In the genomic region with DNA sequence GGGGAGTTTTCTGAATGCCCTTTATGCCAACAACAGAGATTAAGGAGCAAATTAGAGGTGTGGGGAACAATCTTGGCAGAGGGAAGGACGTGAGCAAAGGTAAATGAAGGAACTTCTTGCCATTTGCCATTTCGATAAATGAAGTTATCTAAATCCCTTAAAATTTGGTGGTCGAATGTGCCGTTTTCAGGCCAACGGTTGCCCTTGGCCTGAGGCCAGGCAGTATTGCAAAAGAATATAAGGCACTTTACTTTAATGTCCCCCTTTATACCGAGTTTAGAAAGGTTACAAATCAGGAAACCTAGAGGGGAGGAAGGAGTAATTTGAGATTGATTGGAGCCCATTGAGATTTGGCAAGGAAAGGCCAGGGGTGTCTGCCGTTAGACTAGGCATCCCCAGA, we compare ENCODE assay signal across 19 cellular contexts. TPM values are rescaled to one million over a fixed set of nuclear protein-coding genes. Genes with fewer than 3 reads are reported as not detected.
A peak's percentile ranks its signal among the peaks of the same experiment; 100 is the strongest.
DNase-seq lines count a peak whose midpoint lies in the region; ATAC-seq and TF ChIP-seq lines count a peak whose summit lies in the region.
"Had no signal": no experiment of that assay in that cellular context is flagged by ENCODE, and none has a peak within 500 bp of the region (broad histone marks: within the 10 kb centered on the region; RNA-seq: fewer than 3 reads in every experiment).

No MANE protein-coding gene starts in this region.

- peaks cover 21% of the 10 kb centered on the region for H3K27me3 Mint-ChIP-seq in dendritic cell treated with granulocyte-macrophage colony-stimulating factor and Interleukin-4, amounts not matched to agents 40 ng/mL and 50 ng/mL, for 4 days
- H3K27me3 Mint-ChIP-seq in nephron progenitor cell (ENCODE audit: low read depth, poor library complexity): peaks cover 6% of the 10 kb centered on the region
- H3K27me3 Mint-ChIP-seq in CD4-positive, alpha-beta memory T cell: peaks cover 0 to 1% of the 10 kb centered on the region in 2 donors
- H3K27me3 Mint-ChIP-seq in osteocyte (ENCODE audit: unreplicated experiment): peaks cover 3% of the 10 kb centered on the region

- H3K4me1 ChIP-seq in right cardiac atrium (ENCODE audit: control insufficient read depth, insufficient read depth, low read length): peaks cover 2% of the 10 kb centered on the region
- peaks cover 20% of the 10 kb centered on the region for H3K4me1 ChIP-seq in CD4-positive, alpha-beta memory T cell (ENCODE audit: insufficient read depth, low read length)

- ATAC-seq in right cardiac atrium (no peak), left ventricle myocardium superior (no peak), GM18505 (IDR thresholded peaks at IDR 0.05; ENCODE audit: unreplicated experiment) (no peak)
- ATAC-seq: PC-3 had no signal

- WGBS in right cardiac atrium: 62% methylated on average over 7 of the region's 7 CpGs

- DNase-seq in right cardiac atrium (peak in 2 of 3 donors; percentile 35 to 65), left ventricle myocardium superior (no peak), nephron progenitor cell (no peak), dedifferentiated amniotic fluid mesenchymal stem cell (ENCODE audit: extremely low spot score) (no peak), osteocyte (ENCODE audit: extremely low spot score, unreplicated experiment) (no peak)
- DNase-seq in CD4-positive, alpha-beta memory T cell: no peak
- DNase-seq: 8988T, DMS79, H9, NCI-H1105, NCI-H2081, NCI-H446 treated with DMSO at 0.1 percent for 48 hours, NCI-H69, PC-3, RPMI8226, SHP77 treated with DMSO at 0.1 percent for 48 hours, SK-N-SH had no signal

- POLR2A ChIA-PET in CD4-positive, alpha-beta memory T cell (lab: Charles Lee; ENCODE audit: partially characterized antibody): no interaction called here

- no peaks in the 10 kb centered on the region for H3K27me3 ChIP-seq in right cardiac atrium (ENCODE audit: control insufficient read depth, insufficient read depth)
- peaks cover 6% of the 10 kb centered on the region for H3K27me3 ChIP-seq in CD4-positive, alpha-beta memory T cell (ENCODE audit: insufficient read depth, low read length)

- H3K27ac Mint-ChIP-seq in dendritic cell treated with granulocyte-macrophage colony-stimulating factor and Interleukin-4, amounts not matched to agents 40 ng/mL and 50 ng/mL, for 4 days: peak overlapping the region; percentile 59
- H3K27ac Mint-ChIP-seq in nephron progenitor cell (peak overlapping the region; percentile 30), osteocyte (ENCODE audit: unreplicated experiment) (no peak overlapping the region)
- H3K27ac Mint-ChIP-seq in CD4-positive, alpha-beta memory T cell: peak overlapping the region in 3 of 7 donors; percentile 19 to 49 (median 42)
- H3K27ac Mint-ChIP-seq: H9 had no signal

- no peaks in the 10 kb centered on the region for H3K9me3 Mint-ChIP-seq in dendritic cell treated with granulocyte-macrophage colony-stimulating factor and Interleukin-4, amounts not matched to agents 40 ng/mL and 50 ng/mL, for 4 days
- H3K9me3 Mint-ChIP-seq in nephron progenitor cell: no peaks in the 10 kb centered on the region
- H3K9me3 Mint-ChIP-seq in CD4-positive, alpha-beta memory T cell: peaks cover 0 to 2% (median 0%) of the 10 kb centered on the region in 8 donors
- H3K9me3 Mint-ChIP-seq in osteocyte (ENCODE audit: unreplicated experiment): no peaks in the 10 kb centered on the region

- no peaks in the 10 kb centered on the region for H3K36me3 Mint-ChIP-seq in dendritic cell treated with granulocyte-macrophage colony-stimulating factor and Interleukin-4, amounts not matched to agents 40 ng/mL and 50 ng/mL, for 4 days (ENCODE audit: low read depth)
- H3K36me3 Mint-ChIP-seq in nephron progenitor cell (ENCODE audit: low read depth) (no peaks in the 10 kb centered on the region), osteocyte (ENCODE audit: unreplicated experiment) (no peaks in the 10 kb centered on the region)
- no peaks in the 10 kb centered on the region for H3K36me3 Mint-ChIP-seq in CD4-positive, alpha-beta memory T cell

- intact Hi-C loops in right cardiac atrium (cut with DNase I) (no loop called here), left ventricle myocardium superior (cut with micrococcal nuclease) (no loop called here)
- intact Hi-C loops in dendritic cell treated with granulocyte-macrophage colony-stimulating factor and Interleukin-4, amounts not matched to agents 40 ng/mL and 50 ng/mL, for 4 days (cut with micrococcal nuclease): loop anchor here (10.0 kb wide), 1 partner anchor 100 kb away; no protein-coding TSS in a partner anchor
- intact Hi-C loops in CD4-positive, alpha-beta memory T cell (cut with micrococcal nuclease): no loop called here

- no peak for TF ChIP-seq CTCF in nephron progenitor cell (IDR thresholded peaks at IDR 0.05)
- no peak for TF ChIP-seq CTCF in osteocyte (IDR thresholded peaks at IDR 0.05)

- H3K36me3 ChIP-seq in CD4-positive, alpha-beta memory T cell (ENCODE audit: insufficient read depth, low read length): no peaks in the 10 kb centered on the region

- no peak overlapping the region for H3K4me3 ChIP-seq in right cardiac atrium (ENCODE audit: low read length)
- no peak overlapping the region for H3K4me3 ChIP-seq in CD4-positive, alpha-beta memory T cell (ENCODE audit: low read length in 2 of 2)

- no peak overlapping the region for H3K27ac ChIP-seq in right cardiac atrium (ENCODE audit: low read length)
- H3K27ac ChIP-seq in CD4-positive, alpha-beta memory T cell (ENCODE audit: low read depth, low read length): no peak overlapping the region

- peaks cover 56% of the 10 kb centered on the region for H3K4me1 Mint-ChIP-seq in dendritic cell treated with granulocyte-macrophage colony-stimulating factor and Interleukin-4, amounts not matched to agents 40 ng/mL and 50 ng/mL, for 4 days (ENCODE audit: low read depth)
- H3K4me1 Mint-ChIP-seq in nephron progenitor cell: peaks cover 85% of the 10 kb centered on the region
- H3K4me1 Mint-ChIP-seq in CD4-positive, alpha-beta memory T cell: peaks cover 9 to 39% (median 16%) of the 10 kb centered on the region in 4 donors
- H3K4me1 Mint-ChIP-seq in osteocyte (ENCODE audit: unreplicated experiment): peaks cover 17% of the 10 kb centered on the region

- H3K9me3 ChIP-seq in right cardiac atrium (ENCODE audit: control insufficient read depth, low read length): no peaks in the 10 kb centered on the region
- no peaks in the 10 kb centered on the region for H3K9me3 ChIP-seq in CD4-positive, alpha-beta memory T cell (ENCODE audit: control insufficient read depth in 1 of 2, low read length in 2 of 2)
- H3K9me3 ChIP-seq: SK-N-SH had no signal

- CTCF ChIA-PET in CD4-positive, alpha-beta memory T cell (lab: Charles Lee; ENCODE audit: partially characterized antibody): no interaction called here

- TF ChIP-seq POLR2A in GM18505 (IDR thresholded peaks at IDR 0.05; ENCODE audit: borderline replicate concordance, extremely low read depth, insufficient read depth, insufficient read length): no peak

- no peak overlapping the region for H3K4me3 Mint-ChIP-seq in dendritic cell treated with granulocyte-macrophage colony-stimulating factor and Interleukin-4, amounts not matched to agents 40 ng/mL and 50 ng/mL, for 4 days
- H3K4me3 Mint-ChIP-seq in nephron progenitor cell: peak overlapping the region; percentile 17
- H3K4me3 Mint-ChIP-seq in CD4-positive, alpha-beta memory T cell: peak overlapping the region in 1 of 8 donors; percentile 2
- no peak overlapping the region for H3K4me3 Mint-ChIP-seq in osteocyte (ENCODE audit: unreplicated experiment)

RNA-seq across cellular contexts. Expression of a gene that starts 26.3 kb away (rescaled TPM):
- total RNA-seq in right cardiac atrium: under 1 TPM in 1 of 4 donors, not detected in 3; 0.20 TPM
- not detected for polyA plus RNA-seq in right cardiac atrium
- total RNA-seq in left ventricle myocardium superior: not detected
- total RNA-seq in CD4-positive, alpha-beta memory T cell: not detected
- not detected for polyA plus RNA-seq in CD4-positive, alpha-beta memory T cell
- not detected in 2 replicates for total RNA-seq in osteocyte
- total RNA-seq: H9, PC-3 had no signal

RNA-seq across cellular contexts. Expression of a gene that starts 31.3 kb away (rescaled TPM):
- 10 to 100 TPM; 45.0 to 55.2 (median 48.6) TPM for total RNA-seq in right cardiac atrium
- polyA plus RNA-seq in right cardiac atrium: 78.1 TPM
- total RNA-seq in left ventricle myocardium superior: 66.5 TPM
- total RNA-seq in CD4-positive, alpha-beta memory T cell: 10 to 100 TPM; 45.0 to 45.3 TPM
- polyA plus RNA-seq in CD4-positive, alpha-beta memory T cell: 10 to 100 TPM; 48.4 to 55.1 TPM
- total RNA-seq in osteocyte: 41.1 and 45.7 TPM in 2 replicates

RNA-seq across cellular contexts. Expression of a gene that starts 47.3 kb away (rescaled TPM):
- 10 to 100 TPM in 3 of 4 donors, 1 to 10 TPM in 1; 9.1 to 10.7 (median 10.2) TPM for total RNA-seq in right cardiac atrium
- 9.8 TPM for polyA plus RNA-seq in right cardiac atrium
- 9.7 TPM for total RNA-seq in left ventricle myocardium superior
- 10 to 100 TPM; 33.0 to 33.1 TPM for total RNA-seq in CD4-positive, alpha-beta memory T cell
- polyA plus RNA-seq in CD4-positive, alpha-beta memory T cell: 10 to 100 TPM; 17.3 to 29.7 TPM
- 18.1 and 19.1 TPM in 2 replicates for total RNA-seq in osteocyte

Comparison
In these comparisons a context has a peak if more than half of its experiments do, and no peak if none do; other contexts are left out.
1. DNase-seq: peak in right cardiac atrium (2 of 3); none in left ventricle myocardium superior (single experiment), nephron progenitor cell (single experiment), CD4-positive, alpha-beta memory T cell (0 of 5), dedifferentiated amniotic fluid mesenchymal stem cell (single experiment) and osteocyte (single experiment).